ENCODE assay signal across 2 cellular contexts in the genomic region with DNA sequence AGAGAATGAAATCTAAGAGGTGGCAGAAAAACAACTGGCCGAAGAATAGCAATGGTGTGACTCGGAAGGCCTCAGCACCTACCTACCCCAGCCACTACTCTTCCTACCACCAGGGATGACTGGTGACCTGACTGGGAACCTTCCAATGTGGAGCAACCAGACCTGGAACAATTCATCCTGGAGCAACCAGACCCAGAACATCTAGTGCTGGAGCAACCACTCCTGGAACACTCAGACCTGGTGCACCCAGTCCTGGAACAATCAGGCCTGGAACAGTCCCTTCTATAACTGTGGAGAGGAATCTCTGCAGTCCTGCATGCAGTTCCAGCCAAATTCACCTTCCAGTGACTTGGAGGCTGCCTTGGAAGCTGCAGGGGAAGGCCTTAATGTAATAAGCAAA. TPM values are rescaled to one million over a fixed set of nuclear protein-coding genes. Genes with fewer than 3 reads are reported as not detected.
"Had no signal": no experiment of that assay in that cellular context is flagged by ENCODE, and none has a peak within 500 bp of the region (broad histone marks: within the 10 kb centered on the region; RNA-seq: fewer than 3 reads in every experiment).

No MANE protein-coding gene starts in this region.

RNA-seq across cellular contexts. Expression of gene CHN2, which starts 18.2 kb away (rescaled TPM):
- total RNA-seq: activated naive CD4-positive, alpha-beta T cell treated with anti-CD3 and anti-CD28 coated beads for 36 hours; activated T-helper 1 cell treated with anti-CD3 and anti-CD28 coated beads, Interleukin-12 subunit alpha, Interleukin-12 subunit beta, Interleukin-2, Interleukin-4 antibody, amounts not matched to agents 30 ng/mL and 10 ng/mL and 1 ng/mL, durations not matched to agents 14 hours and 24 hours and 36 hours had no signal
